Comparison of ENCODE assay signal across 8 cellular contexts in the genomic region with DNA sequence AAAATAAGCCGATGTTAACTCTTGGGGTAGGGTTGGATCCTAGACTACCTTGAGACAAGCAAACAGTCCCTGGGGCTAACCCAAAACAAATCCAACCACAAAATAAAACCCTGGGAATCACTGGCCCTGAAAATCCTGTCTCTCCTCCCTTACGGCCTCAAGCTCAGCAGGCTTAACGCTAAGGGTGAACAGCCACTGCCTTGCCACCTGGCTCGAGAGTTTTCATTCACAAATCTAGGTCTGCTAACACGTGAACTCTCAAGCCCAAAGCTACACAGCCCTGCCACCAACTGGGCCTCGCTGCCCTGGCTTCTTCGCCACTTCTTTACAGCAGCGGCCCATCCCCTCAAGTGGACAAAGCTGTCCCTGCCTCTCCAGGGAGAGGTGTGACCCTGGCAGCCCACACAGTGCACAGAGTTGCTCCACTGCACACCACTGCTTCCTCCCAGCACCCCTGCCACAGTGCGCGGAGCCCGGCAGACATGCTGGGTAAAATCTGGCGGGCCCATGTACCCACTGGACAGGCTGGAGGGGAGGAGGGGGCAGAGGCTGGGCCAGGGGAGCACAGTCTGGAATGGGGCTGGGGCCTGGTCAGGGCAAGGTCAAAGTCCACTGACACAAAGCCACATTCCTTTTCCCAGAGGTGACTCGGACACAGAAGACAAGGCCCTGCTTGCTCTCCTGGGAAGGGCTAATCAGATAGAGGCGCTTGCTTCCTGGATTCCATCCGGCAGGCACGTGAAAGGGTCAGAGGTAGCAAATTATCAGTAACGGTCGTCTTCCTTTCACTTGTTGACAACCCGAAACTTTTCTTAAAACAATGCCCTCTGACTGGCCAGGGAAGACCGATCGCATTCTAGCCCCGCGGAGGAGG. TPM values are rescaled to one million over a fixed set of nuclear protein-coding genes. Genes with fewer than 3 reads are reported as not detected.
DNase-seq lines count a peak whose midpoint lies in the region; ATAC-seq, FAIRE-seq and TF ChIP-seq lines count a peak whose summit lies in the region.

No MANE protein-coding gene starts in this region.

- no peaks in the 10 kb centered on the region for H3K9me3 ChIP-seq in left lung
- no peaks in the 10 kb centered on the region for H3K9me3 ChIP-seq in transverse colon

- H3K4me1 ChIP-seq in left lung (peaks cover 10 to 33% of the 10 kb centered on the region in 2 donors), transverse colon (peaks cover 10 to 17% (median 13%) of the 10 kb centered on the region in 4 donors)

- WGBS in transverse colon (ENCODE audit: low coverage in 1 of 2), 2 donors, result 37 to 40% methylated on average over 1 to 23 of the region's 23 CpGs

- H3K27ac ChIP-seq in left lung, result peak overlapping the region in 1 of 2 donors; percentile 53
- peak overlapping the region; percentile 81 to 90 (median 86) for H3K27ac ChIP-seq in transverse colon

- in situ Hi-C loops in astrocyte of the cerebellum (cut with HindIII; ENCODE audit: low sequenced_read_pairs) (no loop called here), transverse colon (cut with MboI; ENCODE audit: low pct_ligation_motif_present in 1 of 4, low pct_unique_long_range_greater_than_20kb in 1 of 4, low sequenced_read_pairs in 3 of 4) (no loop called here)

- no peak for DNase-seq in BJ (ENCODE audit: low read depth)
- no peak for DNase-seq in HTR-8/SVneo (ENCODE audit: insufficient read length, low spot score)
- DNase-seq in astrocyte of the cerebellum (ENCODE audit: low read depth), result no peak
- no peak for DNase-seq in left lung
- DNase-seq in transverse colon, result peak; percentile 53
- DNase-seq in NCI-H524 treated with DMSO at 0.1 percent for 48 hours (lab: John Stamatoyannopoulos, UW), result no peak
- no peak for DNase-seq in dedifferentiated amniotic fluid mesenchymal stem cell (ENCODE audit: extremely low spot score)

- ATAC-seq in left lung (no peak), HG02610 (IDR thresholded peaks at IDR 0.05; ENCODE audit: unreplicated experiment) (no peak)

- no peaks in the 10 kb centered on the region for H3K27me3 ChIP-seq in BJ (ENCODE audit: control insufficient read depth, insufficient read depth, low read length)
- H3K27me3 ChIP-seq in left lung, result no peaks in the 10 kb centered on the region
- H3K27me3 ChIP-seq in transverse colon, result no peaks in the 10 kb centered on the region

- TF ChIP-seq POLR2A in transverse colon (IDR thresholded peaks at IDR 0.05), result no peak

- peak; percentile 60 for FAIRE-seq in HTR-8/SVneo (lab: Jason Lieb, UNC)

- intact Hi-C loops in left lung (cut with DNase I) (no loop called here), transverse colon (cut with DNase I; ENCODE audit: low total_unique reads) (no loop called here)

- H3K4me3 ChIP-seq in BJ (ENCODE audit: low read depth, low read length) (peak overlapping the region; percentile 78), astrocyte of the cerebellum (ENCODE audit: low read depth, low read length) (peak overlapping the region; percentile 64), left lung (peak overlapping the region; percentile 73 to 81), transverse colon (peak overlapping the region; percentile 71 to 90 (median 79))

- H3K36me3 ChIP-seq in BJ (ENCODE audit: control insufficient read depth, insufficient read depth, low read length) (peaks cover 37% of the 10 kb centered on the region), left lung (peaks cover 0 to 77% of the 10 kb centered on the region in 2 donors), transverse colon (peaks cover 0 to 22% (median 8%) of the 10 kb centered on the region in 4 donors)

- POLR2A ChIA-PET in BJ (lab: Charles Lee), result no interaction called here

- TF ChIP-seq CTCF in BJ (IDR thresholded peaks at IDR 0.05; ENCODE audit: insufficient read depth, low read depth, low read length) (no peak), astrocyte of the cerebellum (IDR thresholded peaks at IDR 0.05; ENCODE audit: low read depth, low read length, missing control alignments) (no peak), left lung (IDR thresholded peaks at IDR 0.05) (no peak), transverse colon (IDR thresholded peaks at IDR 0.05) (no peak)

- CTCF ChIA-PET in BJ (lab: Yijun Ruan, JAX), result no interaction called here

- TF ChIP-seq EP300 in transverse colon (IDR thresholded peaks at IDR 0.05; ENCODE audit: low read depth), result no peak

RNA-seq across cellular contexts. Expression of a gene that starts 1.0 kb away (rescaled TPM):
- 24.5 and 44.2 TPM in 2 replicates for polyA plus RNA-seq in BJ (2011; rRNA removed)
- polyA minus RNA-seq in BJ (2011; rRNA and poly(A)+ RNA removed), result 19.1 and 25.7 TPM in 2 replicates
- total RNA-seq in left lung, result 10 to 100 TPM; 38.0 to 57.7 TPM
- 100 to 1,000 TPM in 1 of 4 donors, 10 to 100 TPM in 3; 37.2 to 424 (median 77.1) TPM for total RNA-seq in transverse colon

RNA-seq across cellular contexts. Expression of a gene that starts 7.8 kb away (rescaled TPM):
- 5.2 and 8.4 TPM in 2 replicates for polyA plus RNA-seq in BJ (2011; rRNA removed)
- polyA minus RNA-seq in BJ (2011; rRNA and poly(A)+ RNA removed), result 22.0 and 32.1 TPM in 2 replicates
- total RNA-seq in left lung (10 to 100 TPM; 23.9 to 37.9 TPM), transverse colon (100 to 1,000 TPM in 2 of 4 donors, 10 to 100 TPM in 2; 76.5 to 315 (median 172) TPM)

RNA-seq across cellular contexts. Expression of a gene that starts 8.2 kb away (rescaled TPM):
- polyA plus RNA-seq in BJ (2011; rRNA removed), result 0.21 and 0.38 TPM in 2 replicates
- polyA minus RNA-seq in BJ (2011; rRNA and poly(A)+ RNA removed), result 0.24 TPM in 1 of 2 replicates, not detected in the other
- total RNA-seq in left lung, result under 1 TPM; 0.26 to 0.60 TPM
- total RNA-seq in transverse colon, result under 1 TPM in 1 of 4 donors, not detected in 3; 0.41 TPM

RNA-seq across cellular contexts. Expression of a gene that starts 17.3 kb away (rescaled TPM):
- polyA plus RNA-seq in BJ (2011; rRNA removed), result 12.2 and 20.6 TPM in 2 replicates
- polyA minus RNA-seq in BJ (2011; rRNA and poly(A)+ RNA removed), result 6.6 and 6.7 TPM in 2 replicates
- 10 to 100 TPM; 25.3 to 39.8 TPM for total RNA-seq in left lung
- 10 to 100 TPM; 22.4 to 34.4 (median 24.3) TPM for total RNA-seq in transverse colon

RNA-seq across cellular contexts. Expression of a gene that starts 18.7 kb away (rescaled TPM):
- 227 and 290 TPM in 2 replicates for polyA plus RNA-seq in BJ (2011; rRNA removed)
- 40.9 and 41.0 TPM in 2 replicates for polyA minus RNA-seq in BJ (2011; rRNA and poly(A)+ RNA removed)
- total RNA-seq in left lung, result 100 to 1,000 TPM; 121 to 124 TPM
- total RNA-seq in transverse colon, result 100 to 1,000 TPM in 1 of 4 donors, 10 to 100 TPM in 3; 56.7 to 126 (median 86.6) TPM
